9 cellular contexts compared by ENCODE assay signal in the genomic region with DNA sequence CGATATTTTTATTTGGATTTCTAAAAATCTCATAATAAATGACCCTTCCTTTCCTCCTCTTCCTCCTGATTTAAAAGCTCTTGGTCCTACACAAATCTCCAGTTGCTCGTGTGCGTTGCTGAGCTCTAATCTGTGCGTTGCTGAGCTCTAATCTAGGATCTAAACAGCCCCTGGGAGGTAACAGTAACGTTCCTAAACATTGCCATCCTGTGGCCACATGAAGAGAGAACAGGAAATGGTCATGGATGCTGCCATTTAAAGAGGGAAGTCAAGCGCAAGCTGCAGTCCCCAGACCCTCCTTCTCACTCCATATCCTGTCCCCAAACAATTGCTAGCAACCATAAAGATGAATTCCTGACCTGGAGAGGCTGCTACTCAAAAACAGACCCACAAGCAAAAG.
A peak's percentile ranks its signal among the peaks of the same experiment; 100 is the strongest.
DNase-seq lines count a peak whose midpoint lies in the region; ATAC-seq, FAIRE-seq and TF ChIP-seq lines count a peak whose summit lies in the region.
"Had no signal": no experiment of that assay in that cellular context is flagged by ENCODE, and none has a peak within 500 bp of the region (broad histone marks: within the 10 kb centered on the region; RNA-seq: fewer than 3 reads in every experiment).

No MANE protein-coding gene starts in this region.

- no peaks in the 10 kb centered on the region for H3K9me3 Mint-ChIP-seq in GM23338
- no peaks in the 10 kb centered on the region for H3K9me3 Mint-ChIP-seq in activated CD4-positive, alpha-beta memory T cell treated with anti-CD3 and anti-CD28 coated beads for 36 hours

- ATAC-seq in GM23338 (peak; percentile 84), GM21423 (IDR thresholded peaks at IDR 0.05; ENCODE audit: unreplicated experiment) (no peak)

- H3K4me3 ChIP-seq in GM23338 (no peak overlapping the region), PC-9 (no peak overlapping the region), epithelial cell of proximal tubule (ENCODE audit: low read depth, low read length) (no peak overlapping the region), kidney (ENCODE audit: low read length in 2 of 2) (no peak overlapping the region)

- peaks cover 24% of the 10 kb centered on the region for H3K4me1 ChIP-seq in GM23338 (ENCODE audit: insufficient read depth)
- H3K4me1 ChIP-seq in PC-9 (replicated peaks; ENCODE audit: insufficient read depth), result peaks cover 63% of the 10 kb centered on the region
- H3K4me1 ChIP-seq in kidney (ENCODE audit: control insufficient read depth in 1 of 2, insufficient read depth in 1 of 2, low read depth in 1 of 2, low read length in 2 of 2), result no peaks in the 10 kb centered on the region

- no peak for FAIRE-seq in kidney (lab: Jason Lieb, UNC)

- peaks cover 4% of the 10 kb centered on the region for H3K27me3 Mint-ChIP-seq in GM23338 (ENCODE audit: insufficient read depth, low read depth, poor library complexity)
- H3K27me3 Mint-ChIP-seq in activated CD4-positive, alpha-beta memory T cell treated with anti-CD3 and anti-CD28 coated beads for 36 hours, result peaks cover 21% of the 10 kb centered on the region

- H3K9ac ChIP-seq in kidney (ENCODE audit: low read length in 2 of 2), result no peak overlapping the region

- DNase-seq in GM23338 (ENCODE audit: low spot score) (peak; percentile 79), PC-9 (no peak), epithelial cell of proximal tubule (ENCODE audit: low read depth) (no peak), kidney (no peak), UCSD-AML1 (lab: John Stamatoyannopoulos, UW; ENCODE audit: unreplicated experiment) (no peak)
- no peak for DNase-seq in activated CD4-positive, alpha-beta memory T cell treated with anti-CD3 and anti-CD28 coated beads for 36 hours

- H3K36me3 Mint-ChIP-seq in GM23338 (ENCODE audit: low read depth), result no peaks in the 10 kb centered on the region
- no peaks in the 10 kb centered on the region for H3K36me3 Mint-ChIP-seq in activated CD4-positive, alpha-beta memory T cell treated with anti-CD3 and anti-CD28 coated beads for 36 hours

- BruUV-seq in PC-9 (replicated peaks; lab: Mats Ljungman, UMichigan), result no TSS peak

- no peak overlapping the region for H3K4me2 ChIP-seq in GM23338
- H3K4me2 ChIP-seq in PC-9, result peak overlapping the region; percentile 46; the same call in 1 of the 2 replicates

- no peak overlapping the region for H3K4me3 Mint-ChIP-seq in GM23338
- H3K4me3 Mint-ChIP-seq in activated CD4-positive, alpha-beta memory T cell treated with anti-CD3 and anti-CD28 coated beads for 36 hours, result no peak overlapping the region

- 0 out of 2 replicates have a peak, but pooled peaks have one; percentile 9 for TF ChIP-seq CTCF in 22Rv1 (IDR thresholded peaks at IDR 0.05)
- TF ChIP-seq CTCF in GM23338 (conservative IDR thresholded peaks at IDR 0.05; ENCODE audit: low read depth in 2 of 2), result peak; percentile 62 to 76
- no peak; the same call in 1 of the 2 replicates for TF ChIP-seq CTCF in PC-9 (conservative IDR thresholded peaks at IDR 0.05)
- peak; percentile 35 for TF ChIP-seq CTCF in epithelial cell of proximal tubule (conservative IDR thresholded peaks at IDR 0.05; ENCODE audit: low read depth, low read length)
- no peak for TF ChIP-seq CTCF in kidney (IDR thresholded peaks at IDR 0.05; ENCODE audit: borderline replicate concordance, extremely low read depth, insufficient read depth)

- H3K27me3 ChIP-seq in GM23338 (ENCODE audit: insufficient read depth) (no peaks in the 10 kb centered on the region), PC-9 (ENCODE audit: insufficient read depth, low read depth) (no peaks in the 10 kb centered on the region)

- H3K27ac ChIP-seq in 22Rv1, result no peak overlapping the region
- H3K27ac ChIP-seq in GM23338 (ENCODE audit: low read depth), result no peak overlapping the region
- peak overlapping the region; percentile 86 for H3K27ac ChIP-seq in PC-9
- H3K27ac ChIP-seq in kidney (ENCODE audit: low read depth in 2 of 2, low read length in 2 of 2), result no peak overlapping the region
- H3K27ac ChIP-seq: HL-60 had no signal

- intact Hi-C loops in PC-9 (cut with micrococcal nuclease; ENCODE audit: unreplicated experiment) (loop anchor here (5.0 kb wide), 1 partner anchor 911 kb away; no protein-coding TSS in a partner anchor), kidney (cut with DNase I) (no loop called here)
- intact Hi-C loops in activated CD4-positive, alpha-beta memory T cell treated with anti-CD3 and anti-CD28 coated beads for 36 hours (cut with micrococcal nuclease), result loop anchor here (2.0 to 5.0 kb wide), 4 partner anchors 100 to 336 kb away; partner anchors contain the start of gene TSC22D1

- no peaks in the 10 kb centered on the region; the same call in 1 of the 2 replicates for H3K9me2 ChIP-seq in GM23338 (ENCODE audit: insufficient read depth)
- no peaks in the 10 kb centered on the region for H3K9me2 ChIP-seq in PC-9 (ENCODE audit: insufficient read depth)

- H3K4me1 Mint-ChIP-seq in GM23338, result peaks cover 40% of the 10 kb centered on the region
- H3K4me1 Mint-ChIP-seq in activated CD4-positive, alpha-beta memory T cell treated with anti-CD3 and anti-CD28 coated beads for 36 hours (ENCODE audit: low read depth), result peaks cover 19% of the 10 kb centered on the region

- no peaks in the 10 kb centered on the region for H3F3A ChIP-seq in GM23338 (replicated peaks; ENCODE audit: low read depth)
- H3F3A ChIP-seq in PC-9 (ENCODE audit: insufficient read depth, low read depth), result peaks cover 52% of the 10 kb centered on the region

- CTCF ChIA-PET in PC-9 (lab: Charles Lee), result interaction anchor here (0.6 to 1.7 kb wide), 2 partner anchors 244 to 335 kb away, joined by 3 to 5 read pairs; no protein-coding TSS in a partner anchor
- CTCF ChIA-PET in activated CD4-positive, alpha-beta memory T cell treated with anti-CD3 and anti-CD28 coated beads for 36 hours (lab: Charles Lee), result no interaction called here

- H3K36me3 ChIP-seq in GM23338 (ENCODE audit: insufficient read depth) (no peaks in the 10 kb centered on the region), PC-9 (ENCODE audit: low read depth) (peaks cover 4% of the 10 kb centered on the region; the same call in 1 of the 2 replicates), kidney (ENCODE audit: control insufficient read depth in 1 of 2, insufficient read depth in 2 of 2, low read length in 2 of 2) (no peaks in the 10 kb centered on the region)

- H3K9me3 ChIP-seq in PC-9 (ENCODE audit: insufficient read depth, low read depth) (peaks cover 7% of the 10 kb centered on the region; the same call in 1 of the 2 replicates), kidney (ENCODE audit: control insufficient read depth in 1 of 2, low read length in 2 of 2) (no peaks in the 10 kb centered on the region)

- POLR2A ChIA-PET in PC-9 (lab: Charles Lee; ENCODE audit: unreplicated experiment), result no interaction called here
- POLR2A ChIA-PET in activated CD4-positive, alpha-beta memory T cell treated with anti-CD3 and anti-CD28 coated beads for 36 hours (lab: Charles Lee), result no interaction called here

- no peaks in the 10 kb centered on the region for H4K20me1 ChIP-seq in GM23338 (replicated peaks; ENCODE audit: insufficient read depth)
- no peaks in the 10 kb centered on the region for H4K20me1 ChIP-seq in PC-9 (ENCODE audit: insufficient read depth)

- peak overlapping the region; percentile 1; the same call in 1 of the 2 replicates for H2AFZ ChIP-seq in GM23338
- H2AFZ ChIP-seq in PC-9, result no peak overlapping the region

- H3K79me2 ChIP-seq in GM23338 (replicated peaks; ENCODE audit: insufficient read depth) (no peaks in the 10 kb centered on the region), PC-9 (ENCODE audit: low read depth) (no peaks in the 10 kb centered on the region)

- H3K27ac Mint-ChIP-seq in GM23338, result no peak overlapping the region
- no peak overlapping the region for H3K27ac Mint-ChIP-seq in activated CD4-positive, alpha-beta memory T cell treated with anti-CD3 and anti-CD28 coated beads for 36 hours

TF ChIP-seq in GM23338, 12 proteins besides CTCF, POLR2A, EP300 and RAD21 (continues in another document):
- no peak for TF ChIP-seq ZNF114 (CRISPR knock-in tag; IDR thresholded peaks at IDR 0.05)

Comparison
In these comparisons a context has a peak if more than half of its experiments do, and no peak if none do; other contexts are left out.
1. CTCF ChIP-seq: peak in 22Rv1 (single experiment), GM23338 (2 of 2) and epithelial cell of proximal tubule (single experiment); none in PC-9 (single experiment) and kidney (single experiment).